Comparison of ENCODE assay signal across 14 cellular contexts in the genomic region with DNA sequence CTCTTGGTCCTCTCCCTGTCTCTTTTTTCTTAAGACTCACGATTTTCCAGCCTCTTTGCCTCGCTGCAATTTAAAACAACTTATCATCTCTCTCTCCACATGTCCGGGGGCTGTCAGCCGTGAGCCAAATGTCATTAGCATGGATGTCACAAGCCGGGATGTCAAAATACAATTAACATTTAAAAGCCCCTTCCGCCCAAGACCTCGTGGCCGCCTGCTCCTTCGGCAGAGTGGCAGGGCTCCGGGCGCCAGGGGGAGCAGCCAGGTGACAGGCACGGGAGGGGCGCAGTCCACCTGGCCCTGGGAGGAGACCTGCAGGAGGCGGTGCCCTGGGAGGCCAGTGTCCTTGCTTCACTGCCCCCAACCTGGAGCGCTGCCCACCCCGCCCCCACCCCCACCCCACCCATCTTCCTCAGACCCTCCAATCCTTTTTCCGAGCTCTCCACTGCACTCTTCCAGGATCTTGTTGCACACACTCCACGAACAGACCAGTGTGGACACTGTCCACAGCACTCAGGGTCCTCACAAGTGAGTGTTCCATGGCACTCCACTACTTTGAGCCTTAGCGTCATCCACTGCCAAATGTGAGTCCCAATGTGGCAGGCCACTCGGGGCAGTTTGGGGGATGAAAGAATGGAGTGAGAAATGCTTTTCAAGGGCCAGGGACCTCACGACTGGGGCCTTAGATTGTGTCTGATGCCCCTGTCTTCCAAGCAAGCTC. TPM values are rescaled to one million over a fixed set of nuclear protein-coding genes. Genes with fewer than 3 reads are reported as not detected.
A peak's percentile ranks its signal among the peaks of the same experiment; 100 is the strongest.
DNase-seq lines count a peak whose midpoint lies in the region; ATAC-seq and TF ChIP-seq lines count a peak whose summit lies in the region.
"Had no signal": no experiment of that assay in that cellular context is flagged by ENCODE, and none has a peak within 500 bp of the region (broad histone marks: within the 10 kb centered on the region; RNA-seq: fewer than 3 reads in every experiment).

No MANE protein-coding gene starts in this region.

- no peak overlapping the region for H3K4me3 Mint-ChIP-seq in chondrocyte (ENCODE audit: unreplicated experiment)
- H3K4me3 Mint-ChIP-seq in activated CD8-positive, alpha-beta T cell treated with anti-CD3 and anti-CD28 coated beads for 36 hours: no peak overlapping the region
- H3K4me3 Mint-ChIP-seq in activated T-helper 2 cell treated with anti-CD3 and anti-CD28 coated beads, Interferon-gamma antibody, Interleukin-2, Interleukin-4, amounts not matched to agents 10 μg/mL and 5 μg/mL and 100 μg/mL, durations not matched to agents 14 hours and 24 hours and 36 hours (ENCODE audit: low read depth): no peak overlapping the region
- H3K4me3 Mint-ChIP-seq: memory B cell had no signal

- ATAC-seq in activated CD8-positive, alpha-beta T cell treated with anti-CD3 and anti-CD28 coated beads for 36 hours: no peak

- H3K36me3 Mint-ChIP-seq in chondrocyte (ENCODE audit: low read depth): no peaks in the 10 kb centered on the region
- H3K36me3 Mint-ChIP-seq in activated CD8-positive, alpha-beta T cell treated with anti-CD3 and anti-CD28 coated beads for 36 hours (ENCODE audit: low read depth): no peaks in the 10 kb centered on the region
- no peaks in the 10 kb centered on the region for H3K36me3 Mint-ChIP-seq in activated T-helper 2 cell treated with anti-CD3 and anti-CD28 coated beads, Interferon-gamma antibody, Interleukin-2, Interleukin-4, amounts not matched to agents 10 μg/mL and 5 μg/mL and 100 μg/mL, durations not matched to agents 14 hours and 24 hours and 36 hours (ENCODE audit: low read depth)
- H3K36me3 Mint-ChIP-seq: memory B cell had no signal

- no peak for TF ChIP-seq CTCF in chondrocyte (IDR thresholded peaks at IDR 0.05)
- TF ChIP-seq CTCF in activated CD8-positive, alpha-beta T cell treated with anti-CD3 and anti-CD28 coated beads for 36 hours (IDR thresholded peaks at IDR 0.05): no peak

- intact Hi-C loops in posterior vena cava (cut with DNase I): loop anchor here (5.0 to 10.0 kb wide), 3 partner anchors 379 to 567 kb away; partner anchors contain the start of gene BAK1 (in 1 of the 2)
- intact Hi-C loops in activated CD8-positive, alpha-beta T cell treated with anti-CD3 and anti-CD28 coated beads for 36 hours (cut with micrococcal nuclease): no loop called here
- intact Hi-C loops in activated T-helper 2 cell treated with anti-CD3 and anti-CD28 coated beads, Interferon-gamma antibody, Interleukin-2, Interleukin-4, amounts not matched to agents 10 μg/mL and 5 μg/mL and 100 μg/mL, durations not matched to agents 14 hours and 24 hours and 36 hours (cut with micrococcal nuclease): loop anchor here (5.0 kb wide), 1 partner anchor 379 kb away; no protein-coding TSS in a partner anchor

- H3K9me3 Mint-ChIP-seq in chondrocyte (ENCODE audit: low read depth): no peaks in the 10 kb centered on the region
- no peaks in the 10 kb centered on the region for H3K9me3 Mint-ChIP-seq in activated CD8-positive, alpha-beta T cell treated with anti-CD3 and anti-CD28 coated beads for 36 hours
- no peaks in the 10 kb centered on the region for H3K9me3 Mint-ChIP-seq in activated T-helper 2 cell treated with anti-CD3 and anti-CD28 coated beads, Interferon-gamma antibody, Interleukin-2, Interleukin-4, amounts not matched to agents 10 μg/mL and 5 μg/mL and 100 μg/mL, durations not matched to agents 14 hours and 24 hours and 36 hours
- H3K9me3 Mint-ChIP-seq: memory B cell had no signal

- no peak for TF ChIP-seq RAD21 in Ishikawa (IDR thresholded peaks at IDR 0.05; ENCODE audit: low read depth)

- peaks cover 5% of the 10 kb centered on the region for H3K4me1 Mint-ChIP-seq in chondrocyte (ENCODE audit: low read depth)
- peaks cover 4% of the 10 kb centered on the region for H3K4me1 Mint-ChIP-seq in activated CD8-positive, alpha-beta T cell treated with anti-CD3 and anti-CD28 coated beads for 36 hours (ENCODE audit: low read depth)
- H3K4me1 Mint-ChIP-seq in activated T-helper 2 cell treated with anti-CD3 and anti-CD28 coated beads, Interferon-gamma antibody, Interleukin-2, Interleukin-4, amounts not matched to agents 10 μg/mL and 5 μg/mL and 100 μg/mL, durations not matched to agents 14 hours and 24 hours and 36 hours (ENCODE audit: low read depth): no peaks in the 10 kb centered on the region

- POLR2A ChIA-PET in activated CD8-positive, alpha-beta T cell treated with anti-CD3 and anti-CD28 coated beads for 36 hours (lab: Charles Lee): no interaction called here

- CTCF ChIA-PET in activated CD8-positive, alpha-beta T cell treated with anti-CD3 and anti-CD28 coated beads for 36 hours (lab: Charles Lee): interaction anchor here (0.6 to 5.7 kb wide), 5 partner anchors 12 to 1089 kb away, joined by 3 to 96 read pairs (median 3); no protein-coding TSS in a partner anchor

- H3K27ac Mint-ChIP-seq in chondrocyte (ENCODE audit: unreplicated experiment): no peak overlapping the region
- no peak overlapping the region for H3K27ac Mint-ChIP-seq in activated CD8-positive, alpha-beta T cell treated with anti-CD3 and anti-CD28 coated beads for 36 hours
- no peak overlapping the region for H3K27ac Mint-ChIP-seq in activated T-helper 2 cell treated with anti-CD3 and anti-CD28 coated beads, Interferon-gamma antibody, Interleukin-2, Interleukin-4, amounts not matched to agents 10 μg/mL and 5 μg/mL and 100 μg/mL, durations not matched to agents 14 hours and 24 hours and 36 hours
- H3K27ac Mint-ChIP-seq: memory B cell had no signal

- TF ChIP-seq EP300 in Ishikawa (IDR thresholded peaks at IDR 0.05; ENCODE audit: borderline replicate concordance): no peak

- DNase-seq in NCI-H748 (lab: John Stamatoyannopoulos, UW; ENCODE audit: unreplicated experiment): peak; percentile 55
- no peak for DNase-seq in NCI-H748 treated with DMSO at 0.1 percent for 48 hours (lab: John Stamatoyannopoulos, UW)
- DNase-seq in chondrocyte (ENCODE audit: low spot score): peak; percentile 74
- DNase-seq in posterior vena cava (ENCODE audit: low spot score): peak; percentile 46
- DNase-seq in activated CD8-positive, alpha-beta T cell treated with anti-CD3 and anti-CD28 coated beads for 36 hours: no peak
- no peak for DNase-seq in activated T-helper 2 cell treated with anti-CD3 and anti-CD28 coated beads, Interferon-gamma antibody, Interleukin-2, Interleukin-4, amounts not matched to agents 10 μg/mL and 5 μg/mL and 100 μg/mL, durations not matched to agents 14 hours and 24 hours and 36 hours (ENCODE audit: low spot score)
- DNase-seq in GF-D8 (lab: John Stamatoyannopoulos, UW): no peak
- DNase-seq: activated naive CD4-positive, alpha-beta T cell treated with anti-CD3 and anti-CD28 coated beads, Interleukin-2, amount 50 U/mL, for 16 hours; NCI-H2081; ovary; stimulated activated CD4-positive, alpha-beta T cell treated with anti-CD3 and anti-CD28 coated beads, Interleukin-12 subunit alpha, Interleukin-12 subunit beta, amount 100 ng/mL, for 4 hours had no signal

- peaks cover 40% of the 10 kb centered on the region for H3K27me3 Mint-ChIP-seq in chondrocyte (ENCODE audit: low read depth)
- H3K27me3 Mint-ChIP-seq in activated CD8-positive, alpha-beta T cell treated with anti-CD3 and anti-CD28 coated beads for 36 hours: peaks cover 40% of the 10 kb centered on the region
- H3K27me3 Mint-ChIP-seq in activated T-helper 2 cell treated with anti-CD3 and anti-CD28 coated beads, Interferon-gamma antibody, Interleukin-2, Interleukin-4, amounts not matched to agents 10 μg/mL and 5 μg/mL and 100 μg/mL, durations not matched to agents 14 hours and 24 hours and 36 hours (ENCODE audit: low read depth): peaks cover 62% of the 10 kb centered on the region

TF ChIP-seq in Ishikawa, 13 proteins besides CTCF, POLR2A, EP300 and RAD21:
- no peak for TF ChIP-seq EGR1 (IDR thresholded peaks at IDR 0.05)
- TF ChIP-seq ZBTB7A (IDR thresholded peaks at IDR 0.05; ENCODE audit: low read depth): 0 out of 2 replicates have a peak, but pooled peaks have one; percentile 30
- TF ChIP-seq CEBPB (IDR thresholded peaks at IDR 0.05): no peak
- no peak for TF ChIP-seq NFIC (IDR thresholded peaks at IDR 0.05)

RNA-seq across cellular contexts. Expression of gene GRM4, which starts 5.6 kb away (rescaled TPM):
- total RNA-seq in chondrocyte (0.26 to 0.92 TPM (median 0.27 TPM) in 3 replicates), posterior vena cava (not detected)
- total RNA-seq in activated CD8-positive, alpha-beta T cell treated with anti-CD3 and anti-CD28 coated beads for 36 hours: under 1 TPM; 0.11 to 0.14 TPM
- total RNA-seq in activated T-helper 2 cell treated with anti-CD3 and anti-CD28 coated beads, Interferon-gamma antibody, Interleukin-2, Interleukin-4, amounts not matched to agents 10 μg/mL and 5 μg/mL and 100 μg/mL, durations not matched to agents 14 hours and 24 hours and 36 hours: not detected in 2 replicates
- total RNA-seq: H4 had no signal

Comparison
In these comparisons a context has a peak if more than half of its experiments do, and no peak if none do; other contexts are left out.
1. DNase-seq: peak in NCI-H748 (single experiment), chondrocyte (single experiment) and posterior vena cava (single experiment); none in NCI-H748 treated with DMSO at 0.1 percent for 48 hours (single experiment), activated CD8-positive, alpha-beta T cell treated with anti-CD3 and anti-CD28 coated beads for 36 hours (single experiment), activated T-helper 2 cell treated with anti-CD3 and anti-CD28 coated beads, Interferon-gamma antibody, Interleukin-2, Interleukin-4, amounts not matched to agents 10 μg/mL and 5 μg/mL and 100 μg/mL, durations not matched to agents 14 hours and 24 hours and 36 hours (single experiment) and GF-D8 (single experiment).